In the genomic region with DNA sequence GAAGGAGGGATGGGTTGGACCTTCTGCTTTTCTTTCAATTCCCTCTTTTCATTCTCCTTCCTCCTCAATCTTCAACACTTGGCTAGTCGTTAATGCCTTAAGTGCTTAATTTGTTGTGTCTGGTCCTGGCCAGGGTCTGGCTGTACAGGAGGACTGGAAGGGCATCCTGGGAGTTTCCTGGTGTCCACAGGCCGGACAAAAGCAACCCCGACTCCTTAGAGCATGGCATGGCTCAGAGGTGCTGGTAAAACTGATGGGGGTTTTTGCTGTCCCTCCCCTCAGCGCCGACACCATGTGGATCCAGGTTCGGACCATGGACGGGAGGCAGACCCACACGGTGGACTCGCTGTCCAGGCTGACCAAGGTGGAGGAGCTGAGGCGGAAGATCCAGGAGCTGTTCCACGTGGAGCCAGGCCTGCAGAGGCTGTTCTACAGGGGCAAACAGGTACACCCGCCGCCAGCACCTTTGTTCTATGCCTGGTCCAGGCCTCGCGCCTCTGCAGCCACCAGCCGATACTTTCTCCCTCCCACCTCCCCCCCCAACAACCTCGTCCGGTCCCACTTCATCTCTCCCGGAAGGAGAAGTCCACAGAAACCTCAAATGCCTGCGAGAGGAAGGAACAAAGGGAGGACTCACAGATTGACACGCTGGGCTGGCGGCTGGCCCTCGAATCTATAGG, we compare ENCODE assay signal across 8 cellular contexts. TPM values are rescaled to one million over a fixed set of nuclear protein-coding genes. Genes with fewer than 3 reads are reported as not detected.
DNase-seq lines count a peak whose midpoint lies in the region; ATAC-seq, FAIRE-seq and TF ChIP-seq lines count a peak whose summit lies in the region.

No MANE protein-coding gene starts in this region.

- no peak for ATAC-seq in naive B cell (ENCODE audit: low read depth in 2 of 2)
- no peak for ATAC-seq in HG03432 (IDR thresholded peaks at IDR 0.05; ENCODE audit: unreplicated experiment)

- TF ChIP-seq CTCF in BJ (IDR thresholded peaks at IDR 0.05; ENCODE audit: insufficient read depth, low read depth, low read length): no peak

- no peaks in the 10 kb centered on the region for H3K27me3 ChIP-seq in BJ (ENCODE audit: control insufficient read depth, insufficient read depth, low read length)
- H3K27me3 ChIP-seq in effector memory CD4-positive, alpha-beta T cell (replicated peaks; ENCODE audit: control insufficient read depth, insufficient read depth, low read length, poor library complexity, severe bottlenecking): no peaks in the 10 kb centered on the region

- H3K4me3 Mint-ChIP-seq in naive B cell: peak overlapping the region; percentile 82 to 99 (median 92)

- no peaks in the 10 kb centered on the region for H3K36me3 ChIP-seq in BJ (ENCODE audit: control insufficient read depth, insufficient read depth, low read length)
- no peaks in the 10 kb centered on the region for H3K36me3 ChIP-seq in effector memory CD4-positive, alpha-beta T cell (ENCODE audit: control insufficient read depth, insufficient read depth, low read length)

- H3K9me3 Mint-ChIP-seq in naive B cell: no peaks in the 10 kb centered on the region

- peaks cover 41 to 68% (median 64%) of the 10 kb centered on the region in 3 donors for H3K4me1 Mint-ChIP-seq in naive B cell

- H3K4me3 ChIP-seq in BJ (ENCODE audit: low read depth, low read length): peak overlapping the region; percentile 55
- H3K4me3 ChIP-seq in effector memory CD4-positive, alpha-beta T cell (ENCODE audit: insufficient read depth, low read depth, low read length, poor library complexity, severe bottlenecking): peak overlapping the region; percentile 72

- peaks cover 26% of the 10 kb centered on the region for H3K4me1 ChIP-seq in effector memory CD4-positive, alpha-beta T cell (ENCODE audit: control insufficient read depth, insufficient read depth, low read length, poor library complexity, severe bottlenecking)

- POLR2A ChIA-PET in BJ (lab: Charles Lee): interaction anchor here (0.5 to 1.7 kb wide), 6 partner anchors 76 to 198 kb away, joined by 3 to 20 read pairs (median 6); no protein-coding TSS in a partner anchor

- DNase-seq in BJ (ENCODE audit: low read depth): no peak
- DNase-seq in GM19239 (ENCODE audit: insufficient read length, low spot score): peak; percentile 37
- DNase-seq in SKM-1 (lab: John Stamatoyannopoulos, UW; ENCODE audit: unreplicated experiment): peak; percentile 47
- DNase-seq in effector memory CD4-positive, alpha-beta T cell: no peak
- no peak for DNase-seq in naive B cell
- no peak for DNase-seq in OCI-M2 (lab: John Stamatoyannopoulos, UW; ENCODE audit: unreplicated experiment)
- DNase-seq in NCI-H2227 (lab: John Stamatoyannopoulos, UW; ENCODE audit: unreplicated experiment): no peak

- H3K36me3 Mint-ChIP-seq in naive B cell: no peaks in the 10 kb centered on the region

- no peaks in the 10 kb centered on the region for H3K9me3 ChIP-seq in effector memory CD4-positive, alpha-beta T cell (ENCODE audit: control insufficient read depth, low read length)

- H3K27me3 Mint-ChIP-seq in naive B cell: no peaks in the 10 kb centered on the region

- peak overlapping the region in 3 of 6 donors; percentile 25 to 70 (median 42) for H3K27ac Mint-ChIP-seq in naive B cell

- peak; percentile 73 for FAIRE-seq in GM19239 (lab: Jason Lieb, UNC)

- CTCF ChIA-PET in BJ (lab: Yijun Ruan, JAX): interaction anchor here (1.0 to 7.4 kb wide), 21 partner anchors 12 to 178 kb away, joined by 3 to 133 read pairs (median 9); a partner anchor contains a TSS

- peak overlapping the region; percentile 45 for H3K27ac ChIP-seq in effector memory CD4-positive, alpha-beta T cell (ENCODE audit: insufficient read depth, low read length, poor library complexity, severe bottlenecking)

RNA-seq across cellular contexts. Expression of a gene that starts 1.4 kb away (rescaled TPM):
- polyA plus RNA-seq in BJ (2011; rRNA removed) (6.1 and 10.3 TPM in 2 replicates), naive B cell (ENCODE audit: low read depth in 6 of 6) (under 1 TPM in 4 of 6 donors, not detected in 2; 0.07 to 0.17 (median 0.14) TPM)
- 8.0 and 9.0 TPM in 2 replicates for polyA minus RNA-seq in BJ (2011; rRNA and poly(A)+ RNA removed)

RNA-seq across cellular contexts. Expression of a gene that starts 8.0 kb away (rescaled TPM):
- polyA plus RNA-seq in BJ (2011; rRNA removed) (not detected in 2 replicates), naive B cell (ENCODE audit: low read depth in 6 of 6) (1 to 10 TPM; 1.9 to 3.7 (median 2.5) TPM)
- polyA minus RNA-seq in BJ (2011; rRNA and poly(A)+ RNA removed): not detected in 2 replicates

RNA-seq across cellular contexts. Expression of a gene that starts 43.3 kb away (rescaled TPM):
- polyA plus RNA-seq in BJ (2011; rRNA removed) (128 and 211 TPM in 2 replicates), naive B cell (ENCODE audit: low read depth in 6 of 6) (10 to 100 TPM; 35.0 to 57.6 (median 40.4) TPM)
- 118 and 138 TPM in 2 replicates for polyA minus RNA-seq in BJ (2011; rRNA and poly(A)+ RNA removed)

RNA-seq across cellular contexts. Expression of a gene that starts 58.2 kb away (rescaled TPM):
- polyA plus RNA-seq in BJ (2011; rRNA removed) (10.5 and 15.2 TPM in 2 replicates), naive B cell (ENCODE audit: low read depth in 6 of 6) (10 to 100 TPM; 17.9 to 94.1 (median 50.8) TPM)
- 32.3 and 40.0 TPM in 2 replicates for polyA minus RNA-seq in BJ (2011; rRNA and poly(A)+ RNA removed)

Comparison
In these comparisons a context has a peak if more than half of its experiments do, and no peak if none do; other contexts are left out.
1. DNase-seq: peak in GM19239 (single experiment) and SKM-1 (single experiment); none in BJ (single experiment), effector memory CD4-positive, alpha-beta T cell (0 of 3), naive B cell (single experiment), OCI-M2 (single experiment) and NCI-H2227 (single experiment).